ENCODE assay signal across 1 cellular context in genomic region chr1:27519341-27520258, GRCh38.
TF ChIP-seq lines count a peak whose summit lies in the region.

No MANE protein-coding gene starts in this region.

TF ChIP-seq in HEK293, 187 proteins besides CTCF, POLR2A, EP300 and RAD21 (continued from another document):
- TF ChIP-seq ZNF518A (tag by site-specific recombination; conservative IDR thresholded peaks at IDR 0.05; ENCODE audit: low read depth) (no peak), ZSCAN16 (tag by site-specific recombination; IDR thresholded peaks at IDR 0.05) (no peak), SP3 (tag by site-specific recombination; IDR thresholded peaks at IDR 0.05) (no peak), ZFP37 (tag by site-specific recombination; IDR thresholded peaks at IDR 0.05) (no peak), ZNF639 (tag by site-specific recombination; IDR thresholded peaks at IDR 0.05) (no peak), GLIS1 (tag by site-specific recombination; IDR thresholded peaks at IDR 0.05) (no peak), SCRT2 (tag by site-specific recombination; IDR thresholded peaks at IDR 0.05) (peak; percentile 60)
